1 cellular context compared by ENCODE assay signal in the genomic region with DNA sequence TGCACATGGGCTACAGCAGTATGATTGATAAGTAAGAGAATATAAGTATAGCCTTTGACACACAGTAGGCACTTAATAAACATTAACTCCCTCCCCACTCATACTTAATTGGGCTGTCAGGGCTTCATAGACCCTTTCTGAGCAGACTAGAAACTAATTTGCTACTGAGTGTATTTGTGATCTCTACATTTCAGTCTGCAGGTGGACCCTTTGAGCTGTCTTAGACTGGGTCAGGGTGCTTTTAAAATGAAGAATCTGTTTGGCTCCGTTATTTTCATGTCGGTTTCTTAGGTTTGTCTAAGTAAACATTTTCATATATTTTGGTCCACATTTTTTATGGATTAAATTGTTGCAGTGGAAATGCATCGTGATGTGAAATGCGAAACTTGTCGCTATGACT.
TF ChIP-seq lines count a peak whose summit lies in the region.

No MANE protein-coding gene starts in this region.

TF ChIP-seq in GM23338, 12 proteins besides CTCF, POLR2A, EP300 and RAD21:
- TF ChIP-seq ZNF462 (CRISPR knock-in tag; IDR thresholded peaks at IDR 0.05) (no peak), ZNF114 (CRISPR knock-in tag; IDR thresholded peaks at IDR 0.05) (no peak), EZH2phosphoT487 (IDR thresholded peaks at IDR 0.05; ENCODE audit: unreplicated experiment) (no peak), REST (IDR thresholded peaks at IDR 0.05; ENCODE audit: unreplicated experiment) (no peak), CREB1 (CRISPR knock-in tag; IDR thresholded peaks at IDR 0.05; ENCODE audit: low read depth) (no peak), JUNB (IDR thresholded peaks at IDR 0.05; ENCODE audit: unreplicated experiment) (no peak), POLR2AphosphoS5 (IDR thresholded peaks at IDR 0.05; ENCODE audit: low read depth) (no peak)
